Comparison of ENCODE assay signal across 14 cellular contexts in the genomic region with DNA sequence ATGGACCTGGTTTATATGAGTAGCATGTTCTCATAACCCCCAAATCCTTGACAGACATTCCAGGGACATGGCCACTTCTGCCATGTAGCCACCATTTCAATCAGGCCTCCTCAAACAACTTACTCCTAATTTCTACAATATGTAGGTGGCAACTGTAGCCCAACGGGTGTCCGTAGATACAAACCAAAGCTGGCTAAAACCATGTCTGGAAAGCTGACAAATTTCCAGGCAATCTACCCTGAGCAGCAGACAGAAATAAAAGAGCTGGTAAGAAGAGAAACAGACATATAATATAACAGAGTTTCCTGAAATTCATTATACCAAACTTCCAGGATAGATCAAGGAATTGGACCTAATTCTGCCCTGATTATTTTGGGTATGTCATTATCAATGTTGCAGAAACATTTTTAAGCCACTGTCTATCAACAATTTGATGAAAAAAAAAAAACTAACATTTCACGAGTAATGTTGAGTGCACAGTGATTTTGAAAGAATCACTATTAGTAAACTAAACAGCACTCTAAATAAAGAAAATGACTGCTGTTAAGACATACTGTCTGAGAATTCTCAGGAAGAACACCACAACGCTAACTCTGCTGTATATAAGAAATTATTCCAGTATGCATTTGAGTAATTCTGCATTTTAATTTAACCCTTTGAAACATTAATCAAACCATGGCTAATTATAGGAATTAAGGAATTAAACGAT. TPM values are rescaled to one million over a fixed set of nuclear protein-coding genes. Genes with fewer than 3 reads are reported as not detected.
DNase-seq lines count a peak whose midpoint lies in the region; ATAC-seq, FAIRE-seq and TF ChIP-seq lines count a peak whose summit lies in the region.
"Had no signal": no experiment of that assay in that cellular context is flagged by ENCODE, and none has a peak within 500 bp of the region (broad histone marks: within the 10 kb centered on the region; RNA-seq: fewer than 3 reads in every experiment).

No MANE protein-coding gene starts in this region.

- H3K4me3 ChIP-seq in ACC112 (ENCODE audit: low read depth, low read length) (peak overlapping the region; percentile 23; the same call in 1 of the 2 replicates), OCI-LY3 (ENCODE audit: low read length) (0 out of 2 replicates have a peak overlapping the region, but pooled peaks have one; percentile 19), muscle layer of duodenum (ENCODE audit: low read depth in 1 of 2, low read length in 2 of 2) (no peak overlapping the region), esophagus muscularis mucosa (no peak overlapping the region)

- ATAC-seq in GM21390 (IDR thresholded peaks at IDR 0.05; ENCODE audit: unreplicated experiment), result no peak
- ATAC-seq in naive thymus-derived CD8-positive, alpha-beta T cell, result no peak
- ATAC-seq: stimulated activated naive CD8-positive, alpha-beta T cell treated with anti-CD3 and anti-CD28 coated beads, Interleukin-15, amount 100 ng/mL, for 72 hours had no signal

- H4K20me1 ChIP-seq in OCI-LY3 (ENCODE audit: insufficient read depth, low read length), result no peaks in the 10 kb centered on the region

- peaks cover 62% of the 10 kb centered on the region for H3K4me1 ChIP-seq in ACC112 (ENCODE audit: control insufficient read depth, insufficient read depth, low read length, unreplicated experiment)
- peaks cover 38% of the 10 kb centered on the region for H3K4me1 ChIP-seq in OCI-LY3 (ENCODE audit: low read length)
- no peaks in the 10 kb centered on the region for H3K4me1 ChIP-seq in muscle layer of duodenum (ENCODE audit: control insufficient read depth in 1 of 2, insufficient read depth in 2 of 2, low read length in 2 of 2)
- peaks cover 9 to 29% (median 19%) of the 10 kb centered on the region in 4 donors for H3K4me1 ChIP-seq in esophagus muscularis mucosa

- H3K9me3 ChIP-seq in OCI-LY3 (ENCODE audit: insufficient read depth, low read length) (no peaks in the 10 kb centered on the region), muscle layer of duodenum (ENCODE audit: control insufficient read depth in 1 of 2, low read length in 2 of 2) (no peaks in the 10 kb centered on the region), esophagus muscularis mucosa (no peaks in the 10 kb centered on the region)

- TF ChIP-seq EP300 in esophagus muscularis mucosa (IDR thresholded peaks at IDR 0.05), result no peak

- H3K27ac ChIP-seq in ACC112 (ENCODE audit: low read depth, low read length) (peak overlapping the region; percentile 71), OCI-LY3 (ENCODE audit: low read length) (peak overlapping the region; percentile 42; the same call in 1 of the 2 replicates), muscle layer of duodenum (ENCODE audit: low read length) (peak overlapping the region; percentile 7), esophagus muscularis mucosa (replicated peaks in 1 of 4) (peak overlapping the region in 1 of 4 donors; percentile 11)

- H3K4me1 Mint-ChIP-seq in naive thymus-derived CD8-positive, alpha-beta T cell, result peaks cover 0 to 9% (median 0%) of the 10 kb centered on the region in 4 donors
- H3K4me1 Mint-ChIP-seq: stimulated activated naive CD8-positive, alpha-beta T cell treated with anti-CD3 and anti-CD28 coated beads, Interleukin-15, amount 100 ng/mL, for 72 hours had no signal

- WGBS in esophagus muscularis mucosa, result 73% methylated on average over 5 of the region's 5 CpGs

- TF ChIP-seq CTCF in OCI-LY3 (IDR thresholded peaks at IDR 0.05; ENCODE audit: low read depth, low read length), result no peak
- no peak for TF ChIP-seq CTCF in esophagus muscularis mucosa (IDR thresholded peaks at IDR 0.05)

- POLR2A ChIA-PET in naive thymus-derived CD8-positive, alpha-beta T cell (lab: Charles Lee), result no interaction called here

- H3K27me3 Mint-ChIP-seq in naive thymus-derived CD8-positive, alpha-beta T cell, result peaks cover 7 to 38% (median 16%) of the 10 kb centered on the region in 5 donors

- peak; percentile 85 for FAIRE-seq in GM19239 (lab: Jason Lieb, UNC)

- no peaks in the 10 kb centered on the region for H3K36me3 ChIP-seq in ACC112 (ENCODE audit: insufficient read depth, low read length)
- peaks cover 3% of the 10 kb centered on the region for H3K36me3 ChIP-seq in OCI-LY3 (replicated peaks; ENCODE audit: low read depth, low read length)
- H3K36me3 ChIP-seq in muscle layer of duodenum (ENCODE audit: control insufficient read depth in 1 of 2, insufficient read depth in 2 of 2, low read length in 2 of 2), result peaks cover 0 to 4% of the 10 kb centered on the region in 2 donors
- no peaks in the 10 kb centered on the region for H3K36me3 ChIP-seq in esophagus muscularis mucosa

- DNase-seq in GM19239 (ENCODE audit: insufficient read length, low spot score), result no peak
- no peak for DNase-seq in naive thymus-derived CD8-positive, alpha-beta T cell
- no peak for DNase-seq in stimulated activated CD4-positive, alpha-beta T cell treated with anti-CD3 and anti-CD28 coated beads, Interleukin-2, amount 100 ng/mL, for 24 hours
- no peak for DNase-seq in esophagus muscularis mucosa (ENCODE audit: extremely low spot score)
- DNase-seq: activated CD4-positive, alpha-beta T cell treated with anti-CD3 and anti-CD28 coated beads, Interleukin-2, amount 50 U/mL, for 4 hours; NCI-H1048; NCI-H2171 treated with DMSO at 0.1 percent for 48 hours; stimulated activated naive CD8-positive, alpha-beta T cell treated with anti-CD3 and anti-CD28 coated beads, Interleukin-15, amount 100 ng/mL, for 72 hours; T1000 had no signal

- no peak overlapping the region for H3K9ac ChIP-seq in OCI-LY3 (ENCODE audit: low read length)

- H3K27ac Mint-ChIP-seq in naive thymus-derived CD8-positive, alpha-beta T cell, result no peak overlapping the region
- H3K27ac Mint-ChIP-seq: stimulated activated naive CD8-positive, alpha-beta T cell treated with anti-CD3 and anti-CD28 coated beads, Interleukin-15, amount 100 ng/mL, for 72 hours had no signal

- H3K36me3 Mint-ChIP-seq in naive thymus-derived CD8-positive, alpha-beta T cell, result no peaks in the 10 kb centered on the region

- H3K4me2 ChIP-seq in OCI-LY3 (ENCODE audit: low read length), result peak overlapping the region; percentile 51

- no peaks in the 10 kb centered on the region for H3K27me3 ChIP-seq in ACC112 (ENCODE audit: insufficient read depth, low read length)
- no peaks in the 10 kb centered on the region for H3K27me3 ChIP-seq in OCI-LY3 (ENCODE audit: low read depth, low read length)
- H3K27me3 ChIP-seq in muscle layer of duodenum (ENCODE audit: low read depth, low read length), result no peaks in the 10 kb centered on the region
- H3K27me3 ChIP-seq in esophagus muscularis mucosa, result peaks cover 0 to 39% (median 0%) of the 10 kb centered on the region in 4 donors

- H2AFZ ChIP-seq in ACC112 (ENCODE audit: low read length, unreplicated experiment) (no peak overlapping the region), OCI-LY3 (ENCODE audit: low read depth, low read length) (no peak overlapping the region)

- TF ChIP-seq POLR2A in esophagus muscularis mucosa (IDR thresholded peaks at IDR 0.05; ENCODE audit: low read depth), result no peak

- H3K79me2 ChIP-seq in ACC112 (ENCODE audit: control insufficient read depth, insufficient read depth, low read length, unreplicated experiment) (peaks cover 44% of the 10 kb centered on the region), OCI-LY3 (ENCODE audit: low read length) (no peaks in the 10 kb centered on the region)

- no peaks in the 10 kb centered on the region for H3K9me3 Mint-ChIP-seq in naive thymus-derived CD8-positive, alpha-beta T cell
- H3K9me3 Mint-ChIP-seq: nephron; stimulated activated naive CD8-positive, alpha-beta T cell treated with anti-CD3 and anti-CD28 coated beads, Interleukin-15, amount 100 ng/mL, for 72 hours had no signal

- H3K4me3 Mint-ChIP-seq in naive thymus-derived CD8-positive, alpha-beta T cell, result no peak overlapping the region
- H3K4me3 Mint-ChIP-seq: nephron; stimulated activated naive CD8-positive, alpha-beta T cell treated with anti-CD3 and anti-CD28 coated beads, Interleukin-15, amount 100 ng/mL, for 72 hours had no signal

- intact Hi-C loops in esophagus muscularis mucosa (cut with DNase I), result no loop called here

RNA-seq across cellular contexts. Expression of gene EBF1, which starts 40.6 kb away (rescaled TPM):
- total RNA-seq in naive thymus-derived CD8-positive, alpha-beta T cell, result 1 to 10 TPM; 2.9 to 4.8 TPM
- under 1 TPM in 2 of 3 donors, not detected in 1; 0.07 to 0.60 TPM for polyA plus RNA-seq in naive thymus-derived CD8-positive, alpha-beta T cell
- 10 to 100 TPM; 15.8 to 26.7 (median 21.6) TPM for total RNA-seq in esophagus muscularis mucosa

Comparison
In these comparisons a context has a peak if more than half of its experiments do, and no peak if none do; other contexts are left out.
1. H3K4me3 ChIP-seq: peak in ACC112 (single experiment) and OCI-LY3 (single experiment); none in muscle layer of duodenum (0 of 2) and esophagus muscularis mucosa (0 of 4).